ENCODE assay signal across 8 cellular contexts in genomic region chr7:120988591-120989299, GRCh38. TPM values are rescaled to one million over a fixed set of nuclear protein-coding genes. Genes with fewer than 3 reads are reported as not detected.
DNase-seq lines count a peak whose midpoint lies in the region; ATAC-seq and TF ChIP-seq lines count a peak whose summit lies in the region.

CPED1 (plus strand) TSS chr7:120988711; CDS start chr7:120989622, 911 bp downstream.

- POLR2A ChIA-PET in activated CD8-positive, alpha-beta T cell treated with anti-CD3 and anti-CD28 coated beads for 36 hours (lab: Charles Lee): interaction anchor here (0.9 kb wide), 1 partner anchor 37 kb away, joined by 4 read pairs; no protein-coding TSS in a partner anchor

- no peak within 1 kb of the TSS for H3K23ac ChIP-seq in mesendoderm (ENCODE audit: low read length)

- H2BK120ac ChIP-seq in mesendoderm (ENCODE audit: low read depth, low read length): no peak within 1 kb of the TSS

- WGBS in mesendoderm (ENCODE audit: extremely low coverage, insufficient coverage, low lambda C conversion rate): no CpG with 5 or more reads among the region's 28 CpGs

- CTCF ChIA-PET in activated CD8-positive, alpha-beta T cell treated with anti-CD3 and anti-CD28 coated beads for 36 hours (lab: Charles Lee): interaction anchor here (1.0 to 5.7 kb wide), 17 partner anchors 8 to 458 kb away, joined by 3 to 38 read pairs (median 5); no protein-coding TSS in a partner anchor

- H3K4me3 Mint-ChIP-seq in activated CD8-positive, alpha-beta T cell treated with anti-CD3 and anti-CD28 coated beads for 36 hours: peak within 1 kb of the TSS; percentile 57

- peak within 1 kb of the TSS; percentile 63 for H3K56ac ChIP-seq in mesendoderm (ENCODE audit: low read length)

- no peaks in the 10 kb centered on the region for H3K36me3 Mint-ChIP-seq in activated CD8-positive, alpha-beta T cell treated with anti-CD3 and anti-CD28 coated beads for 36 hours (ENCODE audit: low read depth)

- peaks cover 2% of the 10 kb centered on the region for H3K4me1 ChIP-seq in mesendoderm (ENCODE audit: control insufficient read depth, low read depth, low read length)

- peaks cover 51% of the 10 kb centered on the region for H3K27me3 Mint-ChIP-seq in activated CD8-positive, alpha-beta T cell treated with anti-CD3 and anti-CD28 coated beads for 36 hours

- H3K79me2 ChIP-seq in mesendoderm (ENCODE audit: control insufficient read depth, insufficient read depth, low read length): no peaks in the 10 kb centered on the region

- H4K8ac ChIP-seq in mesendoderm (ENCODE audit: low read depth, low read length): no peak within 1 kb of the TSS

- H3K36me3 ChIP-seq in mesendoderm (ENCODE audit: control insufficient read depth, insufficient read depth, low read length): no peaks in the 10 kb centered on the region

- no peak within 1 kb of the TSS for H2BK5ac ChIP-seq in mesendoderm (ENCODE audit: low read length)

- H3K9me3 Mint-ChIP-seq in activated CD8-positive, alpha-beta T cell treated with anti-CD3 and anti-CD28 coated beads for 36 hours: no peaks in the 10 kb centered on the region

- peaks cover 10% of the 10 kb centered on the region for H3K4me1 Mint-ChIP-seq in activated CD8-positive, alpha-beta T cell treated with anti-CD3 and anti-CD28 coated beads for 36 hours (ENCODE audit: low read depth)

- peaks cover 2% of the 10 kb centered on the region for H3K27me3 ChIP-seq in mesendoderm (ENCODE audit: insufficient read depth, low read length, poor library complexity)

- no peak within 1 kb of the TSS for H3K18ac ChIP-seq in mesendoderm (ENCODE audit: low read length)

- TF ChIP-seq CTCF in GM12864 (IDR thresholded peaks at IDR 0.05; ENCODE audit: low read depth, low read length, missing control alignments) (no peak), NB4 (IDR thresholded peaks at IDR 0.05; ENCODE audit: low read depth, low read length) (no peak)
- no peak for TF ChIP-seq CTCF in activated CD8-positive, alpha-beta T cell treated with anti-CD3 and anti-CD28 coated beads for 36 hours (IDR thresholded peaks at IDR 0.05)

- no peak within 1 kb of the TSS for H3K4ac ChIP-seq in mesendoderm (ENCODE audit: low read depth, low read length)

- H3K27ac ChIP-seq in mesendoderm (ENCODE audit: low read depth, low read length): no peak within 1 kb of the TSS

- no peak within 1 kb of the TSS for H3K27ac Mint-ChIP-seq in activated CD8-positive, alpha-beta T cell treated with anti-CD3 and anti-CD28 coated beads for 36 hours

- intact Hi-C loops in activated CD8-positive, alpha-beta T cell treated with anti-CD3 and anti-CD28 coated beads for 36 hours (cut with micrococcal nuclease): no loop called here

- peak within 1 kb of the TSS; percentile 36; the same call in 1 of the 2 replicates for H3K4me3 ChIP-seq in GM12864 (ENCODE audit: low read depth, low read length)
- peak within 1 kb of the TSS; percentile 42 for H3K4me3 ChIP-seq in NB4 (ENCODE audit: low read depth, low read length)
- H3K4me3 ChIP-seq in mesendoderm (ENCODE audit: low read length): no peak within 1 kb of the TSS

- DNase-seq in GM12864 (ENCODE audit: low read depth): no peak
- DNase-seq in HCEC 1CT: peak; percentile 92
- peak; percentile 55 for DNase-seq in NB4 (ENCODE audit: low read depth)
- peak; percentile 39 for DNase-seq in activated CD8-positive, alpha-beta T cell treated with anti-CD3 and anti-CD28 coated beads for 36 hours
- DNase-seq in epidermal melanocyte (ENCODE audit: insufficient read length, low spot score): peak; percentile 23
- peak; percentile 41 for DNase-seq in mesendoderm
- DNase-seq in stimulated activated naive CD4-positive, alpha-beta T cell (lab: John Stamatoyannopoulos, UW): peak in 4 of 6 experiments; percentile 2 to 14 (median 3)

- H3K79me1 ChIP-seq in mesendoderm (ENCODE audit: low read length): no peaks in the 10 kb centered on the region

- peak; percentile 73 for ATAC-seq in activated CD8-positive, alpha-beta T cell treated with anti-CD3 and anti-CD28 coated beads for 36 hours
- ATAC-seq in HG03469 (IDR thresholded peaks at IDR 0.05; ENCODE audit: unreplicated experiment): no peak

- H2BK15ac ChIP-seq in mesendoderm (replicated peaks; ENCODE audit: low read depth): no peak within 1 kb of the TSS

- no peak within 1 kb of the TSS for H4K5ac ChIP-seq in mesendoderm (ENCODE audit: low read length)

- no peak within 1 kb of the TSS for H2AK5ac ChIP-seq in mesendoderm (ENCODE audit: low read length)

- no peak for TF ChIP-seq POLR2A in NB4 (IDR thresholded peaks at IDR 0.05; ENCODE audit: extremely low read depth, insufficient read length)

- H3K9ac ChIP-seq in mesendoderm (ENCODE audit: low read length): no peak within 1 kb of the TSS

- H3K4me2 ChIP-seq in mesendoderm (ENCODE audit: low read length): peak within 1 kb of the TSS; percentile 45

RNA-seq across cellular contexts. Expression of gene CPED1, which starts in this region (rescaled TPM):
- total RNA-seq in activated CD8-positive, alpha-beta T cell treated with anti-CD3 and anti-CD28 coated beads for 36 hours: not detected
- polyA plus RNA-seq in mesendoderm (2013, experiment 1 of 2): 0.11 TPM
- 0.17 TPM for polyA plus RNA-seq in mesendoderm (2013, experiment 2 of 2)

Comparison
In these comparisons a context has a peak if more than half of its experiments do, and no peak if none do; other contexts are left out.
1. Peak in DNase-seq and ATAC-seq in activated CD8-positive, alpha-beta T cell treated with anti-CD3 and anti-CD28 coated beads for 36 hours; RNA of the gene not detected or under 1 TPM.